ENCODE assay signal across 23 cellular contexts in the genomic region with DNA sequence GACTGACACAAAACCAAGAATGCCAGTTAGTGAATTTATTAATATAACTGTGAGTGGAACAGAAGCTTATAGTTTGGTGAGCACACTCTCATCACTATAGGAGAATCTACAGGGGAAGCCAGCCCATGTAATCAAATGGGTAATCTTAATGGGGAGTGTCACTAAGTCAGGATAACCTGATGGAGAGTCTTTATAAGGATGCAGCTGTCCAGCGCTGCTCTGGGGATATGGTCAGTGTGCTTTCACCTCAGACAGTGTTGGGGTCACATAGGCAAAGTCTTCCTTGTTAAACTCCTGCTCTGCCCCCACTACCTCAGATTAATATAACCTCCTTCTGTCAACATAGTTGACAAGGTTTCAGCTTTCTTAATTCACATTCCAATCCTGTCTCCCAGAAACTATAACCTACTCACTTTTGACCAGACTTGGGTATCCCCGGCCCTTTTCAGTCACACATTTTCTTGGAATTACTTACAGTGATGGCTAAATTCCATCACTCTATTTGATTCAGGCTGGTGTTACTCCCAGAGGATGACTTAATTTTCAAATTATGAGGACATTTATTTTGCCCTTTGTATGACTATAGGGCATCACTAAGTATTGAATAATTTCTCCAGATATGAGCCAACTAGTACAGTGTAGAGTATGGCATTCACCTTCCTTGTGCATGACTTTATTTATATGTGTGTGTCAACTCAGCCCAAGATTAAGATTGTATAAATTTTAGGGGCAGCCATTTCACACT. TPM values are rescaled to one million over a fixed set of nuclear protein-coding genes. Genes with fewer than 3 reads are reported as not detected.
DNase-seq lines count a peak whose midpoint lies in the region; ATAC-seq and TF ChIP-seq lines count a peak whose summit lies in the region.
"Had no signal": no experiment of that assay in that cellular context is flagged by ENCODE, and none has a peak within 500 bp of the region (broad histone marks: within the 10 kb centered on the region; RNA-seq: fewer than 3 reads in every experiment).

No MANE protein-coding gene starts in this region.

- H3K27ac Mint-ChIP-seq in activated CD4-positive, alpha-beta T cell treated with anti-CD3 and anti-CD28 coated beads for 36 hours: no peak overlapping the region
- peak overlapping the region; percentile 84 for H3K27ac Mint-ChIP-seq in chondrocyte (ENCODE audit: unreplicated experiment)
- H3K27ac Mint-ChIP-seq: activated T-helper 1 cell treated with anti-CD3 and anti-CD28 coated beads, Interleukin-12 subunit alpha, Interleukin-12 subunit beta, Interleukin-2, Interleukin-4 antibody, amounts not matched to agents 30 ng/mL and 10 ng/mL and 1 ng/mL, durations not matched to agents 14 hours and 24 hours and 36 hours; naive thymus-derived CD4-positive, alpha-beta T cell had no signal

- peaks cover 44% of the 10 kb centered on the region for H3K4me1 Mint-ChIP-seq in activated CD4-positive, alpha-beta T cell treated with anti-CD3 and anti-CD28 coated beads for 36 hours
- H3K4me1 Mint-ChIP-seq in chondrocyte (ENCODE audit: low read depth): peaks cover 91% of the 10 kb centered on the region

- peak; percentile 39 for ATAC-seq in activated CD4-positive, alpha-beta T cell treated with anti-CD3 and anti-CD28 coated beads for 36 hours
- ATAC-seq in omental fat pad (ENCODE audit: low FRiP score): peak; percentile 64
- ATAC-seq: left lung; naive thymus-derived CD4-positive, alpha-beta T cell had no signal

- in situ Hi-C loops in ACHN (cut with HindIII; ENCODE audit: low pct_ligation_motif_present, low pct_unique_long_range_greater_than_20kb, low sequenced_read_pairs): no loop called here

- intact Hi-C loops in activated CD4-positive, alpha-beta T cell treated with anti-CD3 and anti-CD28 coated beads for 36 hours (cut with DNase I, micrococcal nuclease): no loop called here

- no peak for TF ChIP-seq CTCF in chondrocyte (IDR thresholded peaks at IDR 0.05)
- TF ChIP-seq CTCF in omental fat pad (IDR thresholded peaks at IDR 0.05): no peak

- H3K4me3 Mint-ChIP-seq in activated CD4-positive, alpha-beta T cell treated with anti-CD3 and anti-CD28 coated beads for 36 hours: no peak overlapping the region
- H3K4me3 Mint-ChIP-seq in chondrocyte (ENCODE audit: unreplicated experiment): no peak overlapping the region
- H3K4me3 Mint-ChIP-seq: activated T-helper 1 cell treated with anti-CD3 and anti-CD28 coated beads, Interleukin-12 subunit alpha, Interleukin-12 subunit beta, Interleukin-2, Interleukin-4 antibody, amounts not matched to agents 30 ng/mL and 10 ng/mL and 1 ng/mL, durations not matched to agents 14 hours and 24 hours and 36 hours; naive thymus-derived CD4-positive, alpha-beta T cell had no signal

- POLR2A ChIA-PET in activated CD4-positive, alpha-beta T cell treated with anti-CD3 and anti-CD28 coated beads for 36 hours (lab: Charles Lee): no interaction called here

- no peak for DNase-seq in activated CD4-positive, alpha-beta T cell treated with anti-CD3 and anti-CD28 coated beads for 36 hours
- no peak for DNase-seq in activated CD4-positive, alpha-beta T cell treated with anti-CD3 and anti-CD28 coated beads for 48 hours
- DNase-seq in chondrocyte (ENCODE audit: low spot score) (no peak), omental fat pad (ENCODE audit: low spot score) (no peak), ACHN (no peak), COR-L47 (lab: John Stamatoyannopoulos, UW) (no peak), kidney tubule cell (ENCODE audit: low spot score) (no peak), GDM1 (lab: John Stamatoyannopoulos, UW) (no peak)
- DNase-seq: 8988T; activated naive CD4-positive, alpha-beta T cell treated with anti-CD3 and anti-CD28 coated beads, Interleukin-2, amount 50 U/mL, for 16 hours; central memory CD4-positive, alpha-beta T cell; heart right ventricle; KG1; left lung; MM.1S; naive thymus-derived CD4-positive, alpha-beta T cell; NCI-H1417; NCI-H2081 treated with DMSO at 0.1 percent for 48 hours; NCI-H446; nucleus accumbens; stimulated activated CD4-positive, alpha-beta T cell treated with anti-CD3 and anti-CD28 coated beads, Interleukin-4, amount 100 ng/mL, for 24 hours; stimulated activated naive CD4-positive, alpha-beta T cell had no signal

- H3K36me3 Mint-ChIP-seq in activated CD4-positive, alpha-beta T cell treated with anti-CD3 and anti-CD28 coated beads for 36 hours (ENCODE audit: low read depth): peaks cover 7% of the 10 kb centered on the region
- peaks cover 27% of the 10 kb centered on the region for H3K36me3 Mint-ChIP-seq in chondrocyte (ENCODE audit: low read depth)

- H3K9me3 Mint-ChIP-seq in activated CD4-positive, alpha-beta T cell treated with anti-CD3 and anti-CD28 coated beads for 36 hours (ENCODE audit: low read depth): no peaks in the 10 kb centered on the region
- H3K9me3 Mint-ChIP-seq in chondrocyte (ENCODE audit: low read depth): no peaks in the 10 kb centered on the region
- H3K9me3 Mint-ChIP-seq: activated T-helper 1 cell treated with anti-CD3 and anti-CD28 coated beads, Interleukin-12 subunit alpha, Interleukin-12 subunit beta, Interleukin-2, Interleukin-4 antibody, amounts not matched to agents 30 ng/mL and 10 ng/mL and 1 ng/mL, durations not matched to agents 14 hours and 24 hours and 36 hours had no signal

- CTCF ChIA-PET in activated CD4-positive, alpha-beta T cell treated with anti-CD3 and anti-CD28 coated beads for 36 hours (lab: Charles Lee): interaction anchor here (0.6 to 1.5 kb wide), 3 partner anchors 12 to 353 kb away, joined by 3 to 5 read pairs (median 4); no protein-coding TSS in a partner anchor

- no peaks in the 10 kb centered on the region for H3K27me3 Mint-ChIP-seq in activated CD4-positive, alpha-beta T cell treated with anti-CD3 and anti-CD28 coated beads for 36 hours
- no peaks in the 10 kb centered on the region for H3K27me3 Mint-ChIP-seq in chondrocyte (ENCODE audit: low read depth)
- H3K27me3 Mint-ChIP-seq: naive thymus-derived CD4-positive, alpha-beta T cell had no signal

RNA-seq across cellular contexts. Expression of a gene that starts 13.2 kb away (rescaled TPM):
- total RNA-seq in activated CD4-positive, alpha-beta T cell treated with anti-CD3 and anti-CD28 coated beads for 36 hours: 10 to 100 TPM; 24.9 to 30.4 TPM
- total RNA-seq in chondrocyte: 219 to 248 TPM (median 222 TPM) in 3 replicates
- total RNA-seq in omental fat pad: 10 to 100 TPM; 28.1 to 66.4 (median 46.5) TPM
